ENCODE assay signal across 8 cellular contexts in genomic region chr18:12287684-12288405, GRCh38. TPM values are rescaled to one million over a fixed set of nuclear protein-coding genes. Genes with fewer than 3 reads are reported as not detected.
A peak's percentile ranks its signal among the peaks of the same experiment; 100 is the strongest.
DNase-seq lines count a peak whose midpoint lies in the region; ATAC-seq and TF ChIP-seq lines count a peak whose summit lies in the region.

No MANE protein-coding gene starts in this region.

- intact Hi-C loops in Right ventricle myocardium superior (cut with DNase I) (no loop called here), posterior vena cava (cut with DNase I) (no loop called here)

- TF ChIP-seq CTCF in WERI-Rb-1 (IDR thresholded peaks at IDR 0.05; ENCODE audit: low read depth, low read length), result no peak

- DNase-seq in GM04504 (ENCODE audit: low read depth) (peak; percentile 81), WERI-Rb-1 (peak; percentile 55), Right ventricle myocardium superior (peak; percentile 89), posterior vena cava (ENCODE audit: low spot score) (peak; percentile 95), NCI-H1930 (lab: John Stamatoyannopoulos, UW) (no peak), NCI-H524 treated with DMSO at 0.1 percent for 48 hours (lab: John Stamatoyannopoulos, UW) (no peak)

- no peaks in the 10 kb centered on the region for H3K27me3 ChIP-seq in WERI-Rb-1 (ENCODE audit: insufficient read depth, low read depth, severe bottlenecking)

- no peaks in the 10 kb centered on the region for H3K9me3 ChIP-seq in WERI-Rb-1 (ENCODE audit: severe bottlenecking)

- no peaks in the 10 kb centered on the region for H3K36me3 ChIP-seq in WERI-Rb-1

- ATAC-seq in Right ventricle myocardium superior (ENCODE audit: poor library complexity) (peak; percentile 94), GM21737 (IDR thresholded peaks at IDR 0.05; ENCODE audit: unreplicated experiment) (no peak), GM21526 (IDR thresholded peaks at IDR 0.05; ENCODE audit: low FRiP score, unreplicated experiment) (no peak)

- H3K4me3 ChIP-seq in WERI-Rb-1 (ENCODE audit: low read depth, low read length), result peak overlapping the region; percentile 43

- no peak overlapping the region for H3K27ac ChIP-seq in WERI-Rb-1

RNA-seq across cellular contexts. Expression of gene TUBB6, which starts 20.2 kb away (rescaled TPM):
- total RNA-seq in Right ventricle myocardium superior, result 94.6 TPM
- 100 to 1,000 TPM; 274 to 288 TPM for total RNA-seq in posterior vena cava

RNA-seq across cellular contexts. Expression of gene CIDEA, which starts 33.7 kb away (rescaled TPM):
- total RNA-seq in Right ventricle myocardium superior (0.91 TPM), posterior vena cava (under 1 TPM in 1 of 2 donors, not detected in 1; 0.24 TPM)

Comparison
In these comparisons a context has a peak if more than half of its experiments do, and no peak if none do; other contexts are left out.
1. DNase-seq: peak in GM04504 (single experiment), WERI-Rb-1 (single experiment), Right ventricle myocardium superior (single experiment) and posterior vena cava (single experiment); none in NCI-H1930 (0 of 2) and NCI-H524 treated with DMSO at 0.1 percent for 48 hours (single experiment).